In genomic region chr21:32916522-32917099, GRCh38 we compare ENCODE assay signal across 1 cellular context.
A peak's percentile ranks its signal among the peaks of the same experiment; 100 is the strongest.
TF ChIP-seq lines count a peak whose summit lies in the region.

No MANE protein-coding gene starts in this region.

TF ChIP-seq in SK-N-SH, 30 proteins besides CTCF, POLR2A, EP300 and RAD21:
- TF ChIP-seq, protein P1, sequence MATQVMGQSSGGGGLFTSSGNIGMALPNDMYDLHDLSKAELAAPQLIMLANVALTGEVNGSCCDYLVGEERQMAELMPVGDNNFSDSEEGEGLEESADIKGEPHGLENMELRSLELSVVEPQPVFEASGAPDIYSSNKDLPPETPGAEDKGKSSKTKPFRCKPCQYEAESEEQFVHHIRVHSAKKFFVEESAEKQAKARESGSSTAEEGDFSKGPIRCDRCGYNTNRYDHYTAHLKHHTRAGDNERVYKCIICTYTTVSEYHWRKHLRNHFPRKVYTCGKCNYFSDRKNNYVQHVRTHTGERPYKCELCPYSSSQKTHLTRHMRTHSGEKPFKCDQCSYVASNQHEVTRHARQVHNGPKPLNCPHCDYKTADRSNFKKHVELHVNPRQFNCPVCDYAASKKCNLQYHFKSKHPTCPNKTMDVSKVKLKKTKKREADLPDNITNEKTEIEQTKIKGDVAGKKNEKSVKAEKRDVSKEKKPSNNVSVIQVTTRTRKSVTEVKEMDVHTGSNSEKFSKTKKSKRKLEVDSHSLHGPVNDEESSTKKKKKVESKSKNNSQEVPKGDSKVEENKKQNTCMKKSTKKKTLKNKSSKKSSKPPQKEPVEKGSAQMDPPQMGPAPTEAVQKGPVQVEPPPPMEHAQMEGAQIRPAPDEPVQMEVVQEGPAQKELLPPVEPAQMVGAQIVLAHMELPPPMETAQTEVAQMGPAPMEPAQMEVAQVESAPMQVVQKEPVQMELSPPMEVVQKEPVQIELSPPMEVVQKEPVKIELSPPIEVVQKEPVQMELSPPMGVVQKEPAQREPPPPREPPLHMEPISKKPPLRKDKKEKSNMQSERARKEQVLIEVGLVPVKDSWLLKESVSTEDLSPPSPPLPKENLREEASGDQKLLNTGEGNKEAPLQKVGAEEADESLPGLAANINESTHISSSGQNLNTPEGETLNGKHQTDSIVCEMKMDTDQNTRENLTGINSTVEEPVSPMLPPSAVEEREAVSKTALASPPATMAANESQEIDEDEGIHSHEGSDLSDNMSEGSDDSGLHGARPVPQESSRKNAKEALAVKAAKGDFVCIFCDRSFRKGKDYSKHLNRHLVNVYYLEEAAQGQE (IDR thresholded peaks at IDR 0.05; ENCODE audit: low read depth, low read length), result 0 out of 2 replicates have a peak, but pooled peaks have one; percentile 27
- TF ChIP-seq CHD2 (IDR thresholded peaks at IDR 0.05; ENCODE audit: low read length, partially characterized antibody), result no peak
TF ChIP-seq in SK-N-SH: peak in this region for 1.
